ENCODE assay signal across 19 cellular contexts in the genomic region with DNA sequence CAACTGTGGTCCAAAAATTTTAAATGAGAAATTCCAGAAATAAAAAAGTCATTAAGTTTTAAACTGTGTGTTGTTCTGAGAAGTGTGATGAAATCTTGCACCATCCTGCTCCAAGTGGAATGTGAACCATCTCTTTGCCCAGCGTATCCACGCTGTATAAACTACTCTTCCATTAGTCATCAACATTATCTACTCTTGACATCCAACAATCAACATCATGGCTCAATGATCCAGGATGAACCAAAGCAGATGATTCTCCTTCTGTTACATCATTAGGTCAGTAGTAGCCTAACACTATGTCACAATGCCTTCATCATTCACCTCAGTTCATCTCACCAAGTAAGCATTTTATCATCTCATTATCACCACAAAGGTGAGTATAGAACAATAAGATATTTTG. TPM values are rescaled to one million over a fixed set of nuclear protein-coding genes. Genes with fewer than 3 reads are reported as not detected.
DNase-seq lines count a peak whose midpoint lies in the region; ATAC-seq and TF ChIP-seq lines count a peak whose summit lies in the region.
"Had no signal": no experiment of that assay in that cellular context is flagged by ENCODE, and none has a peak within 500 bp of the region (broad histone marks: within the 10 kb centered on the region; RNA-seq: fewer than 3 reads in every experiment).

No MANE protein-coding gene starts in this region.

- peak; percentile 15 for DNase-seq in DMS53 (lab: John Stamatoyannopoulos, UW)
- DNase-seq in NCI-H226: peak; percentile 85
- peak; percentile 52 for DNase-seq in epithelial cell of proximal tubule (ENCODE audit: low read depth)
- DNase-seq in non-pigmented ciliary epithelial cell (ENCODE audit: low read depth): peak; percentile 73
- DNase-seq in dermis blood vessel endothelial cell: no peak
- DNase-seq in activated T-cell treated with anti-CD3 and anti-CD28 coated beads, Interleukin-2, amount 50 U/mL, for 48 hours: no peak
- DNase-seq: activated CD4-positive, alpha-beta T cell treated with anti-CD3 and anti-CD28 coated beads, Interleukin-2, amount 10 ng/mL, durations not matched to agents 24 days and 14 days; anterior cingulate cortex; CD4-positive, alpha-beta T cell; GOT3; KG1; kidney; NCI-H526; sigmoid colon; stimulated activated naive B cell treated with anti-CD40 and anti-IgM and Interleukin-4, amounts not matched to agents 10 μg/mL and 1 μg/mL and 100 μg/mL, for 72 hours; T-helper 2 cell; uterus had no signal

- no peak overlapping the region for H3K4me3 ChIP-seq in epithelial cell of proximal tubule (ENCODE audit: low read depth, low read length)
- H3K4me3 ChIP-seq: sigmoid colon, uterus had no signal

- TF ChIP-seq CTCF in epithelial cell of proximal tubule (conservative IDR thresholded peaks at IDR 0.05; ENCODE audit: low read depth, low read length): no peak

- ATAC-seq in HG03378 (IDR thresholded peaks at IDR 0.05; ENCODE audit: unreplicated experiment) (no peak), GM18867 (IDR thresholded peaks at IDR 0.05; ENCODE audit: unreplicated experiment) (no peak)
- ATAC-seq: stimulated activated naive B cell treated with anti-CD40 and anti-IgM and Interleukin-4, amounts not matched to agents 10 μg/mL and 1 μg/mL and 100 μg/mL, for 72 hours had no signal

RNA-seq across cellular contexts. Expression of gene SUCLA2, which starts 55.3 kb away (rescaled TPM):
- 24.3 and 40.2 TPM in 2 replicates for total RNA-seq in epithelial cell of proximal tubule
- total RNA-seq in dermis blood vessel endothelial cell: 39.1 and 54.9 TPM in 2 replicates

Comparison
In these comparisons a context has a peak if more than half of its experiments do, and no peak if none do; other contexts are left out.
1. DNase-seq: peak in DMS53 (single experiment), NCI-H226 (single experiment), epithelial cell of proximal tubule (single experiment) and non-pigmented ciliary epithelial cell (single experiment); none in dermis blood vessel endothelial cell (single experiment) and activated T-cell treated with anti-CD3 and anti-CD28 coated beads, Interleukin-2, amount 50 U/mL, for 48 hours (0 of 2).